ENCODE assay signal across 8 cellular contexts in genomic region chr2:69601179-69601612, GRCh38. TPM values are rescaled to one million over a fixed set of nuclear protein-coding genes. Genes with fewer than 3 reads are reported as not detected.
A peak's percentile ranks its signal among the peaks of the same experiment; 100 is the strongest.
DNase-seq lines count a peak whose midpoint lies in the region; ATAC-seq lines count a peak whose summit lies in the region.

No MANE protein-coding gene starts in this region.

- DNase-seq in activated naive CD4-positive, alpha-beta T cell treated with anti-CD3 and anti-CD28 coated beads, Interleukin-2, amount 50 U/mL, for 16 hours: no peak
- no peak for DNase-seq in activated CD4-positive, alpha-beta memory T cell treated with anti-CD3 and anti-CD28 coated beads, Interleukin-2, amount 10 ng/mL, durations not matched to agents 7 days and 5 days
- peak; percentile 35 for DNase-seq in glomerular visceral epithelial cell (ENCODE audit: extremely low spot score)
- no peak for DNase-seq in occipital lobe (lab: John Stamatoyannopoulos, UW)
- DNase-seq in hippocampal formation (lab: John Stamatoyannopoulos, UW): no peak

- H3K4me3 Mint-ChIP-seq in activated naive CD4-positive, alpha-beta T cell treated with anti-CD3 and anti-CD28 coated beads, Interleukin-2, amount 50 U/mL, for 24 hours: peak overlapping the region; percentile 53
- no peak overlapping the region for H3K4me3 Mint-ChIP-seq in activated CD4-positive, alpha-beta memory T cell treated with anti-CD3 and anti-CD28 coated beads, Interleukin-2, amount 10 ng/mL, durations not matched to agents 7 days and 5 days
- H3K4me3 Mint-ChIP-seq in stimulated activated naive CD8-positive, alpha-beta T cell treated with anti-CD3 and anti-CD28 coated beads, Interleukin-15, Interleukin-2, amounts not matched to agents 100 ng/mL and 50 ng/mL, for 24 hours: no peak overlapping the region

- CTCF ChIA-PET in activated CD4-positive, alpha-beta memory T cell treated with anti-CD3 and anti-CD28 coated beads, Interleukin-2, amount 10 ng/mL, durations not matched to agents 7 days and 5 days (lab: Charles Lee): interaction anchor here (0.6 to 1.2 kb wide), 3 partner anchors 28 to 48 kb away, joined by 3 read pairs; no protein-coding TSS in a partner anchor

- POLR2A ChIA-PET in activated CD4-positive, alpha-beta memory T cell treated with anti-CD3 and anti-CD28 coated beads, Interleukin-2, amount 10 ng/mL, durations not matched to agents 7 days and 5 days (lab: Charles Lee): interaction anchor here (1.2 to 2.0 kb wide), 4 partner anchors 12 to 45 kb away, joined by 4 to 6 read pairs (median 5); no protein-coding TSS in a partner anchor

- peak overlapping the region; percentile 94 for H3K27ac Mint-ChIP-seq in activated naive CD4-positive, alpha-beta T cell treated with anti-CD3 and anti-CD28 coated beads, Interleukin-2, amount 50 U/mL, for 24 hours
- peak overlapping the region; percentile 75 for H3K27ac Mint-ChIP-seq in activated CD4-positive, alpha-beta memory T cell treated with anti-CD3 and anti-CD28 coated beads, Interleukin-2, amount 10 ng/mL, durations not matched to agents 7 days and 5 days
- peak overlapping the region; percentile 32 for H3K27ac Mint-ChIP-seq in stimulated activated naive CD8-positive, alpha-beta T cell treated with anti-CD3 and anti-CD28 coated beads, Interleukin-15, Interleukin-2, amounts not matched to agents 100 ng/mL and 50 ng/mL, for 24 hours

- peaks cover 23% of the 10 kb centered on the region for H3K36me3 Mint-ChIP-seq in activated naive CD4-positive, alpha-beta T cell treated with anti-CD3 and anti-CD28 coated beads, Interleukin-2, amount 50 U/mL, for 24 hours
- peaks cover 53% of the 10 kb centered on the region for H3K36me3 Mint-ChIP-seq in activated CD4-positive, alpha-beta memory T cell treated with anti-CD3 and anti-CD28 coated beads, Interleukin-2, amount 10 ng/mL, durations not matched to agents 7 days and 5 days (ENCODE audit: low read depth)
- peaks cover 34% of the 10 kb centered on the region for H3K36me3 Mint-ChIP-seq in stimulated activated naive CD8-positive, alpha-beta T cell treated with anti-CD3 and anti-CD28 coated beads, Interleukin-15, Interleukin-2, amounts not matched to agents 100 ng/mL and 50 ng/mL, for 24 hours (ENCODE audit: low read depth)

- H3K9me3 Mint-ChIP-seq in activated naive CD4-positive, alpha-beta T cell treated with anti-CD3 and anti-CD28 coated beads, Interleukin-2, amount 50 U/mL, for 24 hours: no peaks in the 10 kb centered on the region
- no peaks in the 10 kb centered on the region for H3K9me3 Mint-ChIP-seq in activated CD4-positive, alpha-beta memory T cell treated with anti-CD3 and anti-CD28 coated beads, Interleukin-2, amount 10 ng/mL, durations not matched to agents 7 days and 5 days
- peaks cover 6% of the 10 kb centered on the region for H3K9me3 Mint-ChIP-seq in stimulated activated naive CD8-positive, alpha-beta T cell treated with anti-CD3 and anti-CD28 coated beads, Interleukin-15, Interleukin-2, amounts not matched to agents 100 ng/mL and 50 ng/mL, for 24 hours

- ATAC-seq in GM21390 (IDR thresholded peaks at IDR 0.05; ENCODE audit: unreplicated experiment): no peak

- H3K27me3 Mint-ChIP-seq in activated naive CD4-positive, alpha-beta T cell treated with anti-CD3 and anti-CD28 coated beads, Interleukin-2, amount 50 U/mL, for 24 hours: no peaks in the 10 kb centered on the region
- H3K27me3 Mint-ChIP-seq in activated CD4-positive, alpha-beta memory T cell treated with anti-CD3 and anti-CD28 coated beads, Interleukin-2, amount 10 ng/mL, durations not matched to agents 7 days and 5 days: no peaks in the 10 kb centered on the region
- H3K27me3 Mint-ChIP-seq in stimulated activated naive CD8-positive, alpha-beta T cell treated with anti-CD3 and anti-CD28 coated beads, Interleukin-15, Interleukin-2, amounts not matched to agents 100 ng/mL and 50 ng/mL, for 24 hours: no peaks in the 10 kb centered on the region

- H3K4me1 Mint-ChIP-seq in activated naive CD4-positive, alpha-beta T cell treated with anti-CD3 and anti-CD28 coated beads, Interleukin-2, amount 50 U/mL, for 24 hours: peaks cover 87% of the 10 kb centered on the region
- peaks cover 83% of the 10 kb centered on the region for H3K4me1 Mint-ChIP-seq in activated CD4-positive, alpha-beta memory T cell treated with anti-CD3 and anti-CD28 coated beads, Interleukin-2, amount 10 ng/mL, durations not matched to agents 7 days and 5 days
- H3K4me1 Mint-ChIP-seq in stimulated activated naive CD8-positive, alpha-beta T cell treated with anti-CD3 and anti-CD28 coated beads, Interleukin-15, Interleukin-2, amounts not matched to agents 100 ng/mL and 50 ng/mL, for 24 hours (ENCODE audit: low read depth): peaks cover 87% of the 10 kb centered on the region

RNA-seq across cellular contexts. Expression of gene AAK1, which starts 42.3 kb away (rescaled TPM):
- 100 to 1,000 TPM; 115 to 121 TPM for total RNA-seq in activated CD4-positive, alpha-beta memory T cell treated with anti-CD3 and anti-CD28 coated beads, Interleukin-2, amount 10 ng/mL, durations not matched to agents 7 days and 5 days
- 37.7 TPM for total RNA-seq in occipital lobe

Comparison
In these comparisons a context has a peak if more than half of its experiments do, and no peak if none do; other contexts are left out.
1. H3K27ac Mint-ChIP-seq: peak in every context shown above with its lines; median percentile 94 in activated naive CD4-positive, alpha-beta T cell treated with anti-CD3 and anti-CD28 coated beads, Interleukin-2, amount 50 U/mL, for 24 hours; 75 in activated CD4-positive, alpha-beta memory T cell treated with anti-CD3 and anti-CD28 coated beads, Interleukin-2, amount 10 ng/mL, durations not matched to agents 7 days and 5 days; 32 in stimulated activated naive CD8-positive, alpha-beta T cell treated with anti-CD3 and anti-CD28 coated beads, Interleukin-15, Interleukin-2, amounts not matched to agents 100 ng/mL and 50 ng/mL, for 24 hours.